Comparison of ENCODE assay signal across 8 cellular contexts in the genomic region with DNA sequence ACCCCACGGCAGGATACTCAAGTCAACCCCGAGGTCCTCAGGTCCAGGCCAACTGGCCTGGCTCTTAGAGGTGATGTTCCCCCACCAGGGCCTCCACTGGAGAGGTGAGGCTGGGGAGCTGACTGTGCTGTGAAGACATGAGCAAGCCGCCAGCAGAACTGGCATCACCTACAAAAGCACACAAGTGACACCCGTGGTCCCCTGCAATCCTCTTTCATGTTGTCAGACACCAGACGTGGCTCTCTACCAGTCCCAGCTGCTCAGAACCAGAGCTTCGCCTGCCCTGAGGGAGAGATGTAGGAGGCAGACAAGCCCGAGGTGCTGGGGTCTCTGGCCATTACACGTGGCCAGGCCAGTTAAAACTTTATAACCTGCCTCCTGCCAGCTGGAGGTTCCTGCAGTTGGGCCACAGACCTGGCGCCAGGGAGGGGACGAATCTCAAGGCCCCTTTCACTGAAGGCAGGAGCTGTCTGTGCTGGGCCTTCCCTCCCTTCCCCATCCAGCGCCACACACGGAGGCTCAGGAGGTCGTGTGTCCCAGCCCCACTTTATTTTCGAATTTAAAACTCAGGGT. TPM values are rescaled to one million over a fixed set of nuclear protein-coding genes. Genes with fewer than 3 reads are reported as not detected.
DNase-seq lines count a peak whose midpoint lies in the region; TF ChIP-seq lines count a peak whose summit lies in the region.

No MANE protein-coding gene starts in this region.

- H3K4me1 ChIP-seq in CD8-positive, alpha-beta memory T cell (ENCODE audit: insufficient read depth, low read length) = peaks cover 14% of the 10 kb centered on the region
- H3K4me1 ChIP-seq in breast epithelium = peaks cover 9 to 12% of the 10 kb centered on the region in 2 donors

- no peak for TF ChIP-seq POLR2A in breast epithelium (IDR thresholded peaks at IDR 0.05)

- H3K27ac ChIP-seq in CD8-positive, alpha-beta memory T cell (ENCODE audit: low read depth, low read length) = peak overlapping the region; percentile 83
- H3K27ac ChIP-seq in breast epithelium = peak overlapping the region; percentile 84 to 87

- CTCF ChIA-PET in CD8-positive, alpha-beta memory T cell (lab: Charles Lee) = interaction anchor here (0.9 to 15.6 kb wide), 10 partner anchors 8 to 967 kb away, joined by 3 to 304 read pairs (median 4); a partner anchor contains a TSS

- peak in 1 of 5 donors; percentile 26 for DNase-seq in CD8-positive, alpha-beta memory T cell
- DNase-seq in M059J (ENCODE audit: low read depth) = peak; percentile 38
- no peak for DNase-seq in breast epithelium (ENCODE audit: low spot score in 2 of 2)
- DNase-seq in nephron progenitor cell = no peak
- no peak for DNase-seq in NCI-H2029 treated with DMSO at 0.1 percent for 48 hours (lab: John Stamatoyannopoulos, UW)
- DNase-seq in GM10266 (ENCODE audit: extremely low spot score) = no peak
- no peak for DNase-seq in NCI-H146 treated with DMSO at 0.1 percent for 48 hours (lab: John Stamatoyannopoulos, UW; ENCODE audit: unreplicated experiment)
- DNase-seq in HuH-7 (ENCODE audit: low spot score) = no peak

- no peaks in the 10 kb centered on the region for H3K9me3 Mint-ChIP-seq in CD8-positive, alpha-beta memory T cell
- no peaks in the 10 kb centered on the region for H3K9me3 Mint-ChIP-seq in nephron progenitor cell

- H3K27ac Mint-ChIP-seq in CD8-positive, alpha-beta memory T cell = peak overlapping the region; percentile 81 to 98 (median 90)
- no peak overlapping the region for H3K27ac Mint-ChIP-seq in nephron progenitor cell

- no peaks in the 10 kb centered on the region for H3K27me3 Mint-ChIP-seq in CD8-positive, alpha-beta memory T cell
- peaks cover 3% of the 10 kb centered on the region for H3K27me3 Mint-ChIP-seq in nephron progenitor cell (ENCODE audit: low read depth, poor library complexity)

- TF ChIP-seq CTCF in breast epithelium (IDR thresholded peaks at IDR 0.05) (no peak), nephron progenitor cell (IDR thresholded peaks at IDR 0.05) (no peak), GM10266 (IDR thresholded peaks at IDR 0.05; ENCODE audit: control insufficient read depth, insufficient read depth, low read depth, missing control alignments) (no peak)

- peak overlapping the region; percentile 75 for H3K4me3 ChIP-seq in CD8-positive, alpha-beta memory T cell (ENCODE audit: low read length)
- H3K4me3 ChIP-seq in breast epithelium = peak overlapping the region; percentile 69 to 84 (median 73)

- POLR2A ChIA-PET in CD8-positive, alpha-beta memory T cell (lab: Charles Lee) = interaction anchor here (7.1 kb wide), 1 partner anchor 23 kb away, joined by 56 read pairs; a partner anchor contains a TSS

- no peaks in the 10 kb centered on the region for H3K27me3 ChIP-seq in CD8-positive, alpha-beta memory T cell (ENCODE audit: insufficient read depth, low read length, poor library complexity, severe bottlenecking)
- H3K27me3 ChIP-seq in breast epithelium = no peaks in the 10 kb centered on the region

- H3K36me3 ChIP-seq in CD8-positive, alpha-beta memory T cell (ENCODE audit: insufficient read depth, low read length) = peaks cover 29% of the 10 kb centered on the region
- H3K36me3 ChIP-seq in breast epithelium = no peaks in the 10 kb centered on the region

- H3K9me3 ChIP-seq in CD8-positive, alpha-beta memory T cell (ENCODE audit: low read length) = no peaks in the 10 kb centered on the region
- no peaks in the 10 kb centered on the region for H3K9me3 ChIP-seq in breast epithelium

- H3K4me3 Mint-ChIP-seq in CD8-positive, alpha-beta memory T cell = peak overlapping the region; percentile 81 to 90 (median 85)
- peak overlapping the region; percentile 73 for H3K4me3 Mint-ChIP-seq in nephron progenitor cell

- peaks cover 16 to 40% (median 19%) of the 10 kb centered on the region in 3 donors for H3K4me1 Mint-ChIP-seq in CD8-positive, alpha-beta memory T cell
- peaks cover 35% of the 10 kb centered on the region for H3K4me1 Mint-ChIP-seq in nephron progenitor cell

- intact Hi-C loops in breast epithelium (cut with DNase I; ENCODE audit: low total_unique reads) = loop anchor here (10.0 kb wide), 1 partner anchor 129 kb away; a partner anchor contains a TSS

- H3K36me3 Mint-ChIP-seq in CD8-positive, alpha-beta memory T cell = peaks cover 0 to 40% (median 6%) of the 10 kb centered on the region in 3 donors
- H3K36me3 Mint-ChIP-seq in nephron progenitor cell (ENCODE audit: low read depth) = peaks cover 34% of the 10 kb centered on the region

RNA-seq across cellular contexts. Expression of a gene that starts 2.2 kb away (rescaled TPM):
- total RNA-seq in CD8-positive, alpha-beta memory T cell = 10 to 100 TPM; 43.9 to 47.9 TPM
- polyA plus RNA-seq in CD8-positive, alpha-beta memory T cell = 23.2 TPM
- total RNA-seq in M059J (2014; rRNA removed; shearing (Covaris generic)) = 5.6 and 16.4 TPM in 2 replicates
- total RNA-seq in breast epithelium = 10 to 100 TPM; 21.0 to 28.5 (median 21.7) TPM

RNA-seq across cellular contexts. Expression of a gene that starts 22.9 kb away (rescaled TPM):
- 100 to 1,000 TPM; 247 to 261 TPM for total RNA-seq in CD8-positive, alpha-beta memory T cell
- 149 TPM for polyA plus RNA-seq in CD8-positive, alpha-beta memory T cell
- total RNA-seq in M059J (2014; rRNA removed; shearing (Covaris generic)) = 185 and 226 TPM in 2 replicates
- 100 to 1,000 TPM in 1 of 3 donors, 10 to 100 TPM in 2; 86.2 to 127 (median 91.6) TPM for total RNA-seq in breast epithelium
